Comparison of ENCODE assay signal across 8 cellular contexts in genomic region chr17:81514735-81515529, GRCh38. TPM values are rescaled to one million over a fixed set of nuclear protein-coding genes. Genes with fewer than 3 reads are reported as not detected.
DNase-seq lines count a peak whose midpoint lies in the region; ATAC-seq and TF ChIP-seq lines count a peak whose summit lies in the region.

No MANE protein-coding gene starts in this region.

- H3T11ph ChIP-seq in H9 (ENCODE audit: low read length): no peak overlapping the region

- H3K9ac ChIP-seq in H9 (ENCODE audit: extremely low read depth, insufficient read length, low read length) (peak overlapping the region; percentile 55), duodenal mucosa (ENCODE audit: low read depth in 1 of 2, low read length in 2 of 2) (peak overlapping the region; percentile 35 to 98), liver (ENCODE audit: low read depth in 1 of 2, low read length in 2 of 2) (no peak overlapping the region)

- H3K9me3 ChIP-seq in H9 (ENCODE audit: control insufficient read depth, low read depth, low read length) (no peaks in the 10 kb centered on the region), duodenal mucosa (ENCODE audit: control insufficient read depth in 1 of 2, low read length in 2 of 2) (no peaks in the 10 kb centered on the region), liver (ENCODE audit: control insufficient read depth in 4 of 4, low read length in 3 of 4) (no peaks in the 10 kb centered on the region)

- H3K36me3 Mint-ChIP-seq in H9 (ENCODE audit: insufficient read depth in 1 of 3, low read depth in 3 of 3): peaks cover 23 to 28% (median 24%) of the 10 kb centered on the region in 3 experiments

- TF ChIP-seq RAD21 in liver (IDR thresholded peaks at IDR 0.05): no peak

- WGBS in H9 (ENCODE audit: extremely low coverage, insufficient read length, low lambda C conversion rate): no CpG with 5 or more reads among the region's 82 CpGs
- 40% methylated on average over 82 of the region's 82 CpGs for WGBS in liver

- peaks cover 25% of the 10 kb centered on the region; the same call in 1 of the 2 replicates for H3K79me2 ChIP-seq in H9 (ENCODE audit: insufficient read depth, low read length)

- H3K56ac ChIP-seq in H9 (ENCODE audit: insufficient read length, low read depth, low read length): no peak overlapping the region

- no peaks in the 10 kb centered on the region; the same call in 1 of the 2 replicates for H3K27me3 ChIP-seq in H9 (ENCODE audit: insufficient read depth, low read length)
- H3K27me3 ChIP-seq in duodenal mucosa (ENCODE audit: control insufficient read depth in 1 of 2, insufficient read depth in 2 of 2, low read length in 2 of 2): no peaks in the 10 kb centered on the region
- H3K27me3 ChIP-seq in liver (ENCODE audit: control insufficient read depth in 4 of 4, insufficient read depth in 4 of 4, low read length in 3 of 4): no peaks in the 10 kb centered on the region

- H3K18ac ChIP-seq in H9 (ENCODE audit: insufficient read length, low read depth, low read length): peak overlapping the region; percentile 95

- H4K91ac ChIP-seq in H9 (ENCODE audit: insufficient read length, low read depth, low read length): no peak overlapping the region

- peaks cover 4% of the 10 kb centered on the region; the same call in 1 of the 2 replicates for H3K4me1 ChIP-seq in H9 (ENCODE audit: insufficient read depth, low read length)
- H3K4me1 ChIP-seq in duodenal mucosa (ENCODE audit: control insufficient read depth in 1 of 2, insufficient read depth in 2 of 2, low read length in 2 of 2): peaks cover 26 to 52% of the 10 kb centered on the region in 2 donors
- peaks cover 9 to 45% (median 26%) of the 10 kb centered on the region in 4 donors for H3K4me1 ChIP-seq in liver (ENCODE audit: control insufficient read depth in 4 of 4, insufficient read depth in 4 of 4, low read length in 3 of 4)

- no peak for ATAC-seq in HG02840 (IDR thresholded peaks at IDR 0.05; ENCODE audit: low FRiP score, unreplicated experiment)

- H2AFZ ChIP-seq in H9 (ENCODE audit: low read length): no peak overlapping the region

- no peaks in the 10 kb centered on the region for H4K20me1 ChIP-seq in H9 (ENCODE audit: control insufficient read depth, insufficient read depth, insufficient read length)

- DNase-seq in DMS153 (lab: John Stamatoyannopoulos, UW) (peak; percentile 80), H9 (peak; percentile 85), NCI-H2227 treated with DMSO at 0.1 percent for 48 hours (lab: John Stamatoyannopoulos, UW) (peak; percentile 74)
- DNase-seq in activated CD4-positive, alpha-beta T cell treated with anti-CD3 and anti-CD28 coated beads, Interleukin-2, amount 50 U/mL, for 48 hours: peak; percentile 75 to 79
- peak; percentile 62 to 64 (median 63) for DNase-seq in stimulated activated CD4-positive, alpha-beta T cell treated with anti-CD3 and anti-CD28 coated beads, TNF-alpha, amount 100 ng/mL, for 4 hours (ENCODE audit: low read depth in 3 of 3)

- H3K36me3 ChIP-seq in duodenal mucosa (ENCODE audit: control insufficient read depth in 1 of 2, insufficient read depth in 2 of 2, low read length in 2 of 2) (peaks cover 19 to 22% of the 10 kb centered on the region in 2 donors), liver (ENCODE audit: control insufficient read depth in 4 of 4, insufficient read depth in 3 of 4, low read depth in 1 of 4, low read length in 3 of 4) (peaks cover 3 to 12% (median 11%) of the 10 kb centered on the region in 4 donors)

- no peak overlapping the region for H3K27ac Mint-ChIP-seq in H9

- no peak overlapping the region for H2BK5ac ChIP-seq in H9 (ENCODE audit: insufficient read length, low read length)

- no peak overlapping the region for H2BK15ac ChIP-seq in H9 (ENCODE audit: low read depth, low read length)

- H3K9me3 Mint-ChIP-seq in H9: peaks cover 7 to 19% of the 10 kb centered on the region in 2 experiments; a peak in 4 of 5 replicates

- peak overlapping the region; percentile 88; the same call in 1 of the 2 replicates for H3K14ac ChIP-seq in H9 (ENCODE audit: insufficient read depth, low read length)

- H3K27ac ChIP-seq in H9 (ENCODE audit: insufficient read length, low read depth, low read length) (no peak overlapping the region), duodenal mucosa (ENCODE audit: low read depth, low read length) (peak overlapping the region; percentile 99), liver (ENCODE audit: low read depth in 1 of 2, low read length in 2 of 2) (peak overlapping the region; percentile 71 to 98)

- peaks cover 18% of the 10 kb centered on the region for H3K27me3 Mint-ChIP-seq in H9 (ENCODE audit: low read depth)

- H3K4me1 Mint-ChIP-seq in H9: peaks cover 23 to 34% of the 10 kb centered on the region in 2 experiments

- H3K23ac ChIP-seq in H9 (ENCODE audit: insufficient read length, low read depth, low read length): no peak overlapping the region

- H4K5ac ChIP-seq in H9 (ENCODE audit: insufficient read length, low read depth, low read length): no peak overlapping the region

- peak overlapping the region; percentile 80 to 89 for H3K4me3 Mint-ChIP-seq in H9

- peak overlapping the region; percentile 79 for H3K4me2 ChIP-seq in H9 (ENCODE audit: insufficient read depth, insufficient read length, low read length)

- no peak overlapping the region; the same call in 1 of the 2 replicates for H3K4ac ChIP-seq in H9 (ENCODE audit: low read depth, low read length)

- H2AK5ac ChIP-seq in H9 (ENCODE audit: insufficient read length, low read length): no peak overlapping the region

- no peak overlapping the region for H2BK12ac ChIP-seq in H9 (ENCODE audit: insufficient read length, low read depth, low read length)

- peak overlapping the region; percentile 10 for H2BK120ac ChIP-seq in H9 (ENCODE audit: low read depth, low read length, poor library complexity, severe bottlenecking)

- H3K4me3 ChIP-seq in duodenal mucosa (ENCODE audit: low read depth in 1 of 2, low read length in 2 of 2) (peak overlapping the region; percentile 75), liver (ENCODE audit: low read depth in 1 of 3, low read length in 3 of 3) (peak overlapping the region; percentile 23 to 78 (median 51))

- no peak for TF ChIP-seq CTCF in H9 (conservative IDR thresholded peaks at IDR 0.05)
- TF ChIP-seq CTCF in liver (IDR thresholded peaks at IDR 0.05; ENCODE audit: low read depth, low read length, missing input control): no peak

- no peak overlapping the region for H2BK20ac ChIP-seq in H9 (ENCODE audit: low read depth, low read length, poor library complexity, severe bottlenecking)

- no peak overlapping the region for H4K8ac ChIP-seq in H9 (replicated peaks; ENCODE audit: insufficient read length, low read depth, low read length)

- peaks cover 48% of the 10 kb centered on the region for H3K23me2 ChIP-seq in H9 (ENCODE audit: insufficient read length, low read depth, low read length, poor library complexity, severe bottlenecking)

- H3K79me1 ChIP-seq in H9 (ENCODE audit: insufficient read depth, low read depth, low read length, poor library complexity, severe bottlenecking): peaks cover 2% of the 10 kb centered on the region

TF ChIP-seq in liver, 16 proteins besides CTCF, POLR2A, EP300 and RAD21:
- TF ChIP-seq NR2F2 (IDR thresholded peaks at IDR 0.05) (no peak), TAF1 (conservative IDR thresholded peaks at IDR 0.05) (no peak), YY1 (IDR thresholded peaks at IDR 0.05) (no peak), HNF4A (conservative IDR thresholded peaks at IDR 0.05) (no peak), SP1 (IDR thresholded peaks at IDR 0.05) (no peak), EGR1 (IDR thresholded peaks at IDR 0.05; ENCODE audit: low read depth in 2 of 2) (no peak), HNF4G (IDR thresholded peaks at IDR 0.05) (no peak)
- TF ChIP-seq, protein P1, sequence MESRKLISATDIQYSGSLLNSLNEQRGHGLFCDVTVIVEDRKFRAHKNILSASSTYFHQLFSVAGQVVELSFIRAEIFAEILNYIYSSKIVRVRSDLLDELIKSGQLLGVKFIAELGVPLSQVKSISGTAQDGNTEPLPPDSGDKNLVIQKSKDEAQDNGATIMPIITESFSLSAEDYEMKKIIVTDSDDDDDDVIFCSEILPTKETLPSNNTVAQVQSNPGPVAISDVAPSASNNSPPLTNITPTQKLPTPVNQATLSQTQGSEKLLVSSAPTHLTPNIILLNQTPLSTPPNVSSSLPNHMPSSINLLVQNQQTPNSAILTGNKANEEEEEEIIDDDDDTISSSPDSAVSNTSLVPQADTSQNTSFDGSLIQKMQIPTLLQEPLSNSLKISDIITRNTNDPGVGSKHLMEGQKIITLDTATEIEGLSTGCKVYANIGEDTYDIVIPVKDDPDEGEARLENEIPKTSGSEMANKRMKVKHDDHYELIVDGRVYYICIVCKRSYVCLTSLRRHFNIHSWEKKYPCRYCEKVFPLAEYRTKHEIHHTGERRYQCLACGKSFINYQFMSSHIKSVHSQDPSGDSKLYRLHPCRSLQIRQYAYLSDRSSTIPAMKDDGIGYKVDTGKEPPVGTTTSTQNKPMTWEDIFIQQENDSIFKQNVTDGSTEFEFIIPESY (IDR thresholded peaks at IDR 0.05): no peak
- TF ChIP-seq, protein P2, sequence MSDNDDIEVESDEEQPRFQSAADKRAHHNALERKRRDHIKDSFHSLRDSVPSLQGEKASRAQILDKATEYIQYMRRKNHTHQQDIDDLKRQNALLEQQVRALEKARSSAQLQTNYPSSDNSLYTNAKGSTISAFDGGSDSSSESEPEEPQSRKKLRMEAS (IDR thresholded peaks at IDR 0.05): no peak

RNA-seq across cellular contexts. Expression of gene ACTG1, which starts 2.3 kb away (rescaled TPM):
- total RNA-seq in H9 (2021) (4,136 and 4,160 TPM in 2 replicates), liver (1,000 to 10,000 TPM; 1,434 to 1,699 TPM)
- 1,000 to 10,000 TPM in 1 of 2 donors, 100 to 1,000 TPM in 1; 347 to 1,129 TPM for polyA plus RNA-seq in liver

RNA-seq across cellular contexts. Expression of gene FSCN2, which starts 13.2 kb away (rescaled TPM):
- 1.0 and 1.6 TPM in 2 replicates for total RNA-seq in H9 (2021)
- total RNA-seq in liver: under 1 TPM; 0.09 to 0.42 TPM
- polyA plus RNA-seq in liver: not detected

RNA-seq across cellular contexts. Expression of gene FAAP100, which starts 37.2 kb away (rescaled TPM):
- total RNA-seq in H9 (2021) (54.0 and 54.8 TPM in 2 replicates), liver (10 to 100 TPM in 1 of 2 donors, 1 to 10 TPM in 1; 8.7 to 10.6 TPM)
- polyA plus RNA-seq in liver: 10 to 100 TPM in 1 of 2 donors, 1 to 10 TPM in 1; 8.1 to 14.7 TPM

Comparison
In these comparisons a context has a peak if more than half of its experiments do, and no peak if none do; other contexts are left out.
1. H3K9ac ChIP-seq: peak in H9 (single experiment) and duodenal mucosa (2 of 2); none in liver (0 of 2).
2. Peak in every context shown above with its lines, with median percentiles within 50 percentile points of each other: DNase-seq.